Comparison of ENCODE assay signal across 28 cellular contexts in the genomic region with DNA sequence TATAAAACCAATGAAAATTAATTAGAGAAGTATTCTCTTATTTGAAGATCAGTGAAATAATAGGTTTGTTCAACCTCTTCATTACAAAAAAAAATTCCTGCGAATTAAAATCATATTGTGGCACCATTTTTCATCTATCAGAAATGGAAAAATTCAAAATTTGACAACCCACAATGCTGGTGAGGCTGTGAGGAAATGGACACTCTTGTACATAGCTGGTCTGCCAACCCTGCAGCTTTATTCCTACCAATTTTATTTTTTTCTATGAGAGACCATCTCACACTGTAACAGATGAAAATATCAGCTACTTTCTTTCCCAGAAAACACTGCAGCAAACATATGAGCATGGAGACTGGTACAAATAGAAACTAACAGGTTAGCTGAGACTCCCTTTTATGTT.
"Had no signal": no experiment of that assay in that cellular context is flagged by ENCODE, and none has a peak within 500 bp of the region (broad histone marks: within the 10 kb centered on the region; RNA-seq: fewer than 3 reads in every experiment).

No MANE protein-coding gene starts in this region.

- H3K4me1 ChIP-seq: colonic mucosa, esophagus muscularis mucosa, esophagus squamous epithelium, foreskin keratinocyte, gastrocnemius medialis, gastroesophageal sphincter, heart left ventricle, heart right ventricle had no signal

- H3K27me3 ChIP-seq: colonic mucosa, esophagus muscularis mucosa, esophagus squamous epithelium, foreskin keratinocyte, gastrocnemius medialis, gastroesophageal sphincter, heart left ventricle, heart right ventricle had no signal

- FAIRE-seq: colon, endometrium, endothelial cell of umbilical vein, frontal cortex had no signal

- ATAC-seq: effector memory CD8-positive, alpha-beta T cell; esophagus mucosa; foreskin keratinocyte; gastrocnemius medialis; gastroesophageal sphincter; heart left ventricle; heart right ventricle had no signal

- H3K9me3 ChIP-seq: colonic mucosa, esophagus muscularis mucosa, esophagus squamous epithelium, gastrocnemius medialis, gastroesophageal sphincter, heart left ventricle, heart right ventricle had no signal

- H3K36me3 ChIP-seq: colonic mucosa, esophagus muscularis mucosa, esophagus squamous epithelium, gastrocnemius medialis, gastroesophageal sphincter, heart left ventricle, heart right ventricle had no signal

- DNase-seq: colonic mucosa; cortex of kidney; dermis blood vessel endothelial cell; dorsolateral prefrontal cortex; effector CD4-positive, alpha-beta T cell; effector CD8-positive, alpha-beta T cell; effector memory CD4-positive, alpha-beta T cell; effector memory CD8-positive, alpha-beta T cell; endodermal cell; erythroblast; esophagus squamous epithelium; foreskin fibroblast; foreskin keratinocyte; foreskin melanocyte; gastrocnemius medialis; glutamatergic neuron; head of caudate nucleus; heart left ventricle; heart right ventricle had no signal

- H3K27ac ChIP-seq: colonic mucosa, coronary artery, dorsolateral prefrontal cortex, epithelial cell of prostate, esophagus muscularis mucosa, esophagus squamous epithelium, foreskin keratinocyte, gastrocnemius medialis, gastroesophageal sphincter, heart left ventricle, heart right ventricle had no signal

- H3K4me3 ChIP-seq: colonic mucosa, coronary artery, dorsolateral prefrontal cortex, esophagus muscularis mucosa, esophagus squamous epithelium, gastrocnemius medialis, gastroesophageal sphincter, heart left ventricle, heart right ventricle had no signal
